8 cellular contexts compared by ENCODE assay signal in the genomic region with DNA sequence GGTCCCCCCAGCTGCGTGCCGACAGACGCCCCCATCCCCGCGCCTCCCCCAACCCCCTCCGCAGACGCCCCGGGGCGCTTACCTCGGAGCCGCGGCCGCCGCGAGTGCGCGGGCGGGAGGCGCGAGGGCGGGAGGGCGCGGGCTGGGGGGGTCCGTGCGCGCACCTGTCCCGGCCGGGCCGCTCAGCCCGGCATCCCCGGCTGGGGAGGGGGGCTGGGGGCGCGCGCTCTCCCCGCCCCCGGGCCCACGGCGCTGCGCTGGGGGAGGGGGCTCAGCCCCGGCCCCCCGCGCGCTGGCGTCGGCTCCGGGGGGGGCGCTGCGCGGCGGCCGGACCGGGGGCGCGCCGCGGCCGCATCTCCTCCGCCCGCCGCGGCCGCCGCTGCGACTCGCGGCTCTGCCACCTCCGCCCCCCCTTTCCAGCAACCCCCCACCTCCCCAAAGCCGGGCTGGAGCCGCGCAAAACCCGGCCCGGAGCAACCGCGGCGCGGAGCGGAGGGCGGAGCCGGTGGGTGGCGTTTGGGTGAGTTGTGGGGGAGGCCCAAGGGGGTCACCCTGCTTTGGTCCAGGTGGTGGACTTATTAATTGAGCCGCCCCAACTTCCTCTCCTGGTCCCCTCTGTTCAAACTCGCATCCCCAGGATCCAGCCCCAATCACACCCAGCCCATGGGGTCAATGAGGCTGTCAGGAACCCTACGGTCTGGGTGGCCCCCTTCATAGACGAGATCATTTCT. TPM values are rescaled to one million over a fixed set of nuclear protein-coding genes. Genes with fewer than 3 reads are reported as not detected.
DNase-seq lines count a peak whose midpoint lies in the region; ATAC-seq and TF ChIP-seq lines count a peak whose summit lies in the region.

No MANE protein-coding gene starts in this region.

- intact Hi-C loops in left ventricle myocardium inferior (cut with micrococcal nuclease) (no loop called here), Right ventricle myocardium superior (cut with DNase I) (no loop called here)

- H3K4me3 Mint-ChIP-seq in type B pancreatic cell, result peak overlapping the region; percentile 80

- DNase-seq in left ventricle myocardium inferior (no peak), Right ventricle myocardium superior (no peak), type B pancreatic cell (ENCODE audit: extremely low spot score, unreplicated experiment) (no peak), KBM-7 (no peak), SW 1271 (lab: John Stamatoyannopoulos, UW) (no peak)

- no peak overlapping the region for H2AFZ ChIP-seq in SU-DHL-6 (ENCODE audit: low read depth, low read length, severe bottlenecking)

- H3K4me1 Mint-ChIP-seq in type B pancreatic cell (ENCODE audit: unreplicated experiment), result peaks cover 18% of the 10 kb centered on the region

- H3K9me2 ChIP-seq in SU-DHL-6 (replicated peaks; ENCODE audit: insufficient read depth, low read length), result no peaks in the 10 kb centered on the region

- H3K36me3 ChIP-seq in left ventricle myocardium inferior (no peaks in the 10 kb centered on the region), SU-DHL-6 (ENCODE audit: low read length) (no peaks in the 10 kb centered on the region)

- peaks cover 47% of the 10 kb centered on the region for H3K27me3 Mint-ChIP-seq in type B pancreatic cell

- H3K4me3 ChIP-seq in left ventricle myocardium inferior, result peak overlapping the region; percentile 61
- no peak overlapping the region for H3K4me3 ChIP-seq in SU-DHL-6 (ENCODE audit: insufficient read depth, low read length, poor library complexity, severe bottlenecking)
- H3K4me3 ChIP-seq in iPS-11a (ENCODE audit: low read depth, low read length), result peak overlapping the region; percentile 65

- ATAC-seq in Right ventricle myocardium superior (ENCODE audit: poor library complexity), result no peak
- no peak for ATAC-seq in HG02852 (IDR thresholded peaks at IDR 0.05; ENCODE audit: unreplicated experiment)

- TF ChIP-seq CTCF in left ventricle myocardium inferior (IDR thresholded peaks at IDR 0.05; ENCODE audit: borderline replicate concordance) (no peak), SU-DHL-6 (IDR thresholded peaks at IDR 0.05; ENCODE audit: insufficient read depth, low read length, poor library complexity, severe bottlenecking) (no peak), type B pancreatic cell (conservative IDR thresholded peaks at IDR 0.05) (no peak)

- H3F3A ChIP-seq in SU-DHL-6 (ENCODE audit: insufficient read depth), result no peaks in the 10 kb centered on the region

- H3K27me3 ChIP-seq in left ventricle myocardium inferior (ENCODE audit: low read depth) (peaks cover 83% of the 10 kb centered on the region), SU-DHL-6 (ENCODE audit: low read length) (no peaks in the 10 kb centered on the region)

- no peaks in the 10 kb centered on the region for H4K20me1 ChIP-seq in SU-DHL-6 (ENCODE audit: low read depth, low read length)

- H3K9me3 ChIP-seq in left ventricle myocardium inferior (replicated peaks), result no peaks in the 10 kb centered on the region
- H3K9me3 ChIP-seq in SU-DHL-6 (ENCODE audit: insufficient read depth, low read length), result no peaks in the 10 kb centered on the region

- peak overlapping the region; percentile 22 for H3K4me2 ChIP-seq in SU-DHL-6 (ENCODE audit: low read depth, low read length, poor library complexity, severe bottlenecking)

- H3K27ac ChIP-seq in left ventricle myocardium inferior (replicated peaks), result no peak overlapping the region
- H3K27ac ChIP-seq in SU-DHL-6 (ENCODE audit: low read depth, low read length), result no peak overlapping the region

- no peaks in the 10 kb centered on the region for H3K79me2 ChIP-seq in SU-DHL-6 (ENCODE audit: insufficient read depth, low read length)

- H3K36me3 Mint-ChIP-seq in type B pancreatic cell, result no peaks in the 10 kb centered on the region

- H3K27ac Mint-ChIP-seq in type B pancreatic cell, result peak overlapping the region; percentile 29

- no peaks in the 10 kb centered on the region for H3K9me3 Mint-ChIP-seq in type B pancreatic cell

- in situ Hi-C loops in KBM-7 (cut with MboI; ENCODE audit: low pct_unique_long_range_greater_than_20kb, low sequenced_read_pairs), result no loop called here

- H3K4me1 ChIP-seq in left ventricle myocardium inferior, result peaks cover 25% of the 10 kb centered on the region

- H3K9ac ChIP-seq in SU-DHL-6 (ENCODE audit: low read length), result no peak overlapping the region

RNA-seq across cellular contexts. Expression of gene SEMA6B, which starts 22.1 kb away (rescaled TPM):
- total RNA-seq in left ventricle myocardium inferior (7.2 TPM), Right ventricle myocardium superior (15.0 TPM), type B pancreatic cell (ENCODE audit: low replicate concordance) (1.7 and 9.5 TPM in 2 replicates)

RNA-seq across cellular contexts. Expression of gene LRG1, which starts 41.7 kb away (rescaled TPM):
- total RNA-seq in left ventricle myocardium inferior (0.41 TPM), Right ventricle myocardium superior (0.22 TPM), type B pancreatic cell (ENCODE audit: low replicate concordance) (0.21 and 1.2 TPM in 2 replicates)

RNA-seq across cellular contexts. Expression of gene PLIN5, which starts 46.5 kb away (rescaled TPM):
- 73.5 TPM for total RNA-seq in left ventricle myocardium inferior
- 64.6 TPM for total RNA-seq in Right ventricle myocardium superior
- 1.2 and 4.3 TPM in 2 replicates for total RNA-seq in type B pancreatic cell (ENCODE audit: low replicate concordance)

RNA-seq across cellular contexts. Expression of gene TNFAIP8L1, which starts 57.8 kb away (rescaled TPM):
- total RNA-seq in left ventricle myocardium inferior, result 4.2 TPM
- 4.6 TPM for total RNA-seq in Right ventricle myocardium superior
- 4.3 and 8.9 TPM in 2 replicates for total RNA-seq in type B pancreatic cell (ENCODE audit: low replicate concordance)

Comparison
In these comparisons a context has a peak if more than half of its experiments do, and no peak if none do; other contexts are left out.
1. RNA of gene PLIN5, which starts 46.5 kb away (total RNA-seq): 73.5 TPM in left ventricle myocardium inferior (single experiment) and 64.6 TPM in Right ventricle myocardium superior (single experiment); 1.2 to 4.3 TPM in type B pancreatic cell; every median in the first group is over 10 times any median in the second.